Comparison of ENCODE assay signal across 13 cellular contexts in genomic region chr12:42961395-42961794, GRCh38.
A peak's percentile ranks its signal among the peaks of the same experiment; 100 is the strongest.
DNase-seq lines count a peak whose midpoint lies in the region; ATAC-seq, FAIRE-seq and TF ChIP-seq lines count a peak whose summit lies in the region.
"Had no signal": no experiment of that assay in that cellular context is flagged by ENCODE, and none has a peak within 500 bp of the region (broad histone marks: within the 10 kb centered on the region; RNA-seq: fewer than 3 reads in every experiment).

No MANE protein-coding gene starts in this region.

- H3K9me3 ChIP-seq in Panc1 (ENCODE audit: control insufficient read depth, insufficient read depth, low read depth, low read length) (no peaks in the 10 kb centered on the region), pancreas (no peaks in the 10 kb centered on the region), neural progenitor cell (ENCODE audit: low read depth) (no peaks in the 10 kb centered on the region)

- FAIRE-seq in pancreas (lab: Jason Lieb, UNC): no peak
- FAIRE-seq: TTC549 had no signal

- H3K27ac ChIP-seq in Panc1 (ENCODE audit: low read length) (peak overlapping the region; percentile 79), pancreas (no peak overlapping the region), neural progenitor cell (no peak overlapping the region)

- H3K4me2 ChIP-seq in neural progenitor cell: no peak overlapping the region

- intact Hi-C loops in Calu3 (cut with micrococcal nuclease; ENCODE audit: unreplicated experiment): loop anchor here (1.0 to 10.0 kb wide), 5 partner anchors 45 to 377 kb away; partner anchors contain the start of gene PRICKLE1
- intact Hi-C loops in Panc1 (cut with micrococcal nuclease; ENCODE audit: unreplicated experiment): no loop called here
- intact Hi-C loops in pancreas (cut with DNase I): no loop called here
- intact Hi-C loops in head of caudate nucleus (cut with DNase I): no loop called here

- no peaks in the 10 kb centered on the region for H4K20me1 ChIP-seq in neural progenitor cell (ENCODE audit: low read depth)

- DNase-seq in Calu3: peak; percentile 66
- peak; percentile 10 for DNase-seq in Panc1 (ENCODE audit: low read depth, low spot score)
- DNase-seq in pancreas: peak in 2 of 6 donors; percentile 4 to 12
- DNase-seq in GF-D8 (lab: John Stamatoyannopoulos, UW): no peak
- DNase-seq in head of caudate nucleus: no peak
- DNase-seq in neural progenitor cell (ENCODE audit: low spot score): no peak
- DNase-seq: caudate nucleus; MM.1S; NK-92 treated with Interleukin-12 subunit alpha and Interleukin-12 subunit beta, amount 100 ng/mL, for 24 hours; stimulated activated naive CD8-positive, alpha-beta T cell treated with anti-CD3 and anti-CD28 coated beads, Interleukin-15, Interleukin-2, amounts not matched to agents 100 U/mL and 50 U/mL, for 24 hours had no signal

- H3K9me3 Mint-ChIP-seq in Calu3 (ENCODE audit: low read depth, unreplicated experiment): no peaks in the 10 kb centered on the region
- no peaks in the 10 kb centered on the region for H3K9me3 Mint-ChIP-seq in neural progenitor cell

- H3F3A ChIP-seq in neural progenitor cell (ENCODE audit: low read depth): no peaks in the 10 kb centered on the region

- H3K27me3 ChIP-seq in Panc1 (ENCODE audit: control insufficient read depth, insufficient read depth, low read length) (no peaks in the 10 kb centered on the region), pancreas (no peaks in the 10 kb centered on the region), neural progenitor cell (no peaks in the 10 kb centered on the region)

- no peaks in the 10 kb centered on the region for H3K36me3 Mint-ChIP-seq in Calu3 (ENCODE audit: insufficient read depth, unreplicated experiment)
- H3K36me3 Mint-ChIP-seq in neural progenitor cell: no peaks in the 10 kb centered on the region

- H3K4me3 Mint-ChIP-seq in Calu3 (ENCODE audit: low read depth, unreplicated experiment) (no peak overlapping the region), neural progenitor cell (no peak overlapping the region)

- WGBS in pancreas, 2 donors: 48 to 56% methylated on average over 3 of the region's 3 CpGs

- H3K36me3 ChIP-seq in Panc1 (ENCODE audit: control insufficient read depth, insufficient read depth, low read length): no peaks in the 10 kb centered on the region
- no peaks in the 10 kb centered on the region for H3K36me3 ChIP-seq in pancreas
- no peaks in the 10 kb centered on the region for H3K36me3 ChIP-seq in neural progenitor cell

- H3K9ac ChIP-seq in neural progenitor cell: no peak overlapping the region

- in situ Hi-C loops in Panc1 (cut with HindIII; ENCODE audit: low pct_unique_long_range_greater_than_20kb, low sequenced_read_pairs): no loop called here

- POLR2A ChIA-PET in Panc1 (lab: Charles Lee): no interaction called here

- CTCF ChIA-PET in Calu3 (lab: Charles Lee): interaction anchor here (0.9 to 1.2 kb wide), 4 partner anchors 45 to 391 kb away, joined by 3 to 6 read pairs (median 4); no protein-coding TSS in a partner anchor
- CTCF ChIA-PET in Panc1 (lab: Charles Lee): no interaction called here

- H3K27ac Mint-ChIP-seq in Calu3 (ENCODE audit: unreplicated experiment) (peak overlapping the region; percentile 67), neural progenitor cell (no peak overlapping the region)

- ATAC-seq in Panc1 (peak; percentile 94), esophagus mucosa (peak; percentile 95), pancreas (peak; percentile 68 to 84 (median 73)), HG03159 (IDR thresholded peaks at IDR 0.05; ENCODE audit: unreplicated experiment) (no peak)
- ATAC-seq: stimulated activated naive CD8-positive, alpha-beta T cell treated with anti-CD3 and anti-CD28 coated beads, Interleukin-15, Interleukin-2, amounts not matched to agents 100 U/mL and 50 U/mL, for 24 hours had no signal

- H3K79me2 ChIP-seq in neural progenitor cell (ENCODE audit: low read depth): no peaks in the 10 kb centered on the region

- TF ChIP-seq CTCF in Calu3 (IDR thresholded peaks at IDR 0.05; ENCODE audit: unreplicated experiment) (no peak), Panc1 (IDR thresholded peaks at IDR 0.05) (no peak), pancreas (IDR thresholded peaks at IDR 0.05) (no peak), neural progenitor cell (IDR thresholded peaks at IDR 0.05) (no peak)

- BruUV-seq in Calu3 (replicated peaks; lab: Mats Ljungman, UMichigan) (no TSS peak), Panc1 (replicated peaks; lab: Mats Ljungman, UMichigan) (no TSS peak)

- H3K4me1 Mint-ChIP-seq in Calu3 (ENCODE audit: low read depth, unreplicated experiment) (peaks cover 49% of the 10 kb centered on the region), neural progenitor cell (no peaks in the 10 kb centered on the region)

- H3K27me3 Mint-ChIP-seq in Calu3 (ENCODE audit: unreplicated experiment) (no peaks in the 10 kb centered on the region), neural progenitor cell (ENCODE audit: insufficient read depth, low read depth) (peaks cover 2% of the 10 kb centered on the region)

- H3K4me1 ChIP-seq in Panc1 (ENCODE audit: control insufficient read depth, insufficient read depth, low read length) (no peaks in the 10 kb centered on the region), pancreas (no peaks in the 10 kb centered on the region), neural progenitor cell (no peaks in the 10 kb centered on the region)

- H3K4me3 ChIP-seq in Panc1 (ENCODE audit: low read depth in 2 of 2, low read length in 2 of 2) (no peak overlapping the region), pancreas (no peak overlapping the region), neural progenitor cell (no peak overlapping the region)

- H2AFZ ChIP-seq in neural progenitor cell (replicated peaks): no peak overlapping the region

Comparison
In these comparisons a context has a peak if more than half of its experiments do, and no peak if none do; other contexts are left out.
1. DNase-seq: peak in Calu3 (single experiment) and Panc1 (single experiment); none in GF-D8 (single experiment), head of caudate nucleus (0 of 42) and neural progenitor cell (single experiment).